7 cellular contexts compared by ENCODE assay signal in genomic region chr4:72709475-72709874, GRCh38.
"Had no signal": no experiment of that assay in that cellular context is flagged by ENCODE, and none has a peak within 500 bp of the region (broad histone marks: within the 10 kb centered on the region; RNA-seq: fewer than 3 reads in every experiment).

No MANE protein-coding gene starts in this region.

- FAIRE-seq: G401.6, GM12878, GM12892, GM18507, GM19239 had no signal

- H3K4me3 ChIP-seq: GM12878 had no signal

- DNase-seq: GDM1, GF-D8 had no signal

- ATAC-seq: GM12878 had no signal
